Comparison of ENCODE assay signal across 18 cellular contexts in genomic region chr5:8399471-8399870, GRCh38.
DNase-seq lines count a peak whose midpoint lies in the region; ATAC-seq and TF ChIP-seq lines count a peak whose summit lies in the region.
"Had no signal": no experiment of that assay in that cellular context is flagged by ENCODE, and none has a peak within 500 bp of the region (broad histone marks: within the 10 kb centered on the region; RNA-seq: fewer than 3 reads in every experiment).

No MANE protein-coding gene starts in this region.

- H3K27me3 ChIP-seq in thyroid gland (no peaks in the 10 kb centered on the region), prostate gland (replicated peaks; ENCODE audit: insufficient read depth) (no peaks in the 10 kb centered on the region)
- H3K27me3 ChIP-seq: SJCRH30 had no signal

- ATAC-seq in HG03457 (IDR thresholded peaks at IDR 0.05; ENCODE audit: unreplicated experiment) (no peak), GM19463 (IDR thresholded peaks at IDR 0.05; ENCODE audit: unreplicated experiment) (no peak)
- ATAC-seq: K562 had no signal

- no peaks in the 10 kb centered on the region for H3K9me3 ChIP-seq in thyroid gland
- H3K9me3 ChIP-seq in prostate gland = no peaks in the 10 kb centered on the region
- H3K9me3 ChIP-seq: SJCRH30 had no signal

- H3K36me3 ChIP-seq in thyroid gland (no peaks in the 10 kb centered on the region), prostate gland (no peaks in the 10 kb centered on the region)
- H3K36me3 ChIP-seq: SJCRH30 had no signal

- TF ChIP-seq POLR2A in thyroid gland (IDR thresholded peaks at IDR 0.05) (no peak), prostate gland (IDR thresholded peaks at IDR 0.05) (no peak)

- H3K4me1 ChIP-seq in thyroid gland = peaks cover 10 to 11% of the 10 kb centered on the region in 2 donors
- no peaks in the 10 kb centered on the region for H3K4me1 ChIP-seq in prostate gland (replicated peaks)
- H3K4me1 ChIP-seq: SJCRH30 had no signal

- H3K27ac ChIP-seq in thyroid gland (no peak overlapping the region), prostate gland (no peak overlapping the region)
- H3K27ac ChIP-seq: PC-9, RWPE1, SJCRH30 had no signal

- 30 to 34% methylated on average over 4 of the region's 4 CpGs for WGBS in thyroid gland, 2 donors
- 32% methylated on average over 4 of the region's 4 CpGs for WGBS in prostate gland

- no peak overlapping the region for H3K4me3 ChIP-seq in thyroid gland (replicated peaks in 1 of 3)
- H3K4me3 ChIP-seq in prostate gland = no peak overlapping the region
- H3K4me3 ChIP-seq: K562, PC-9, SJCRH30 had no signal

- intact Hi-C loops in thyroid gland (cut with DNase I) = no loop called here
- intact Hi-C loops in prostate gland (cut with DNase I) = no loop called here

- DNase-seq in NCI-H2029 (lab: John Stamatoyannopoulos, UW) = peak; percentile 17
- DNase-seq in NCI-H2029 treated with DMSO at 0.1 percent for 48 hours (lab: John Stamatoyannopoulos, UW) = no peak
- DNase-seq in NCI-H2107 (lab: John Stamatoyannopoulos, UW) = peak; percentile 47
- DNase-seq in NCI-H69 (lab: John Stamatoyannopoulos, UW) = peak; percentile 92
- DNase-seq in thyroid gland = peak; percentile 76 to 77
- no peak for DNase-seq in prostate gland (ENCODE audit: low spot score)
- DNase-seq: 8988T, DMS153, EL, GOT3, NCI-H1436 treated with DMSO at 0.1 percent for 48 hours, NCI-H510A treated with DMSO at 0.1 percent for 48 hours, SJCRH30 had no signal

- no peak for TF ChIP-seq CTCF in thyroid gland (IDR thresholded peaks at IDR 0.05)
- TF ChIP-seq CTCF in prostate gland (IDR thresholded peaks at IDR 0.05) = no peak

Comparison
In these comparisons a context has a peak if more than half of its experiments do, and no peak if none do; other contexts are left out.
1. DNase-seq: peak in NCI-H2029 (single experiment), NCI-H2107 (single experiment), NCI-H69 (single experiment) and thyroid gland (2 of 2); none in NCI-H2029 treated with DMSO at 0.1 percent for 48 hours (single experiment) and prostate gland (single experiment).